ENCODE assay signal across 1 cellular context in the genomic region with DNA sequence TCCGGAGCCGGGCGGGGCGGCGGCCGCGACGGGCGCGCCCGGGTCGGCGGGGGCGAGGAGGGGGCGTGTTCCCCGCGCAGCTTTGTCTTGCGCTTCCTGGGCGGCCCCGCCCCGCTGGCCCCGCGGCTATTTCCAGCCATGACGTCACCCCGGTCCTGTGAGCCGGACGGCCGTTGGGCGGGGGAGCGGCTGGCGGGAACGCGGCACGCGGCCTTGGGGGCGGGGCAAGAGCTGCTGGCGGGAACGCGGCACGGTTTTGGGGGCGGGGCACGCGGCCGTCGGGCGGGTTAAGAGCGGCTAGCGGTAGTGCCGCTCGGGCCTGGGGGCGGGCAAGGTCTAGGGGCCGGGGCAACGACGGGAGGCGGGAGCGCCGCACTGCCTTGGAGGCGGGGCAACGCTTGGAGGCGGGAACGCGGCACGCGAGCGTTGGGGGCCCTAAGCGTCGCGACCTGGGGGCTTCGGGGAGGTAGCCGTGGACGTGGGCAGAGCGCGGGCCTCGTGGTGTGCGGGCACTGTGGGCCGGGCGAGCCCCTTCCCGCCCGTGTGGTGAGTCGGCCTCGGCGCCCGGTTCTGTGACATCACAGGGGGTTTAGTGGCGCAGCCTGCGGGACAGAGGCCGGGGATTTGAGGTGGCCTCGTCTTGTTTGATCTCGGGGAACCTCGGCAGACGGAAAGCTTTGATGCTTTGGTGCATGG.
TF ChIP-seq lines count a peak whose summit lies in the region.

No MANE protein-coding gene starts in this region.

TF ChIP-seq in K562, 482 proteins besides CTCF, POLR2A, EP300 and RAD21 (continued from another document):
- TF ChIP-seq, protein P1, sequence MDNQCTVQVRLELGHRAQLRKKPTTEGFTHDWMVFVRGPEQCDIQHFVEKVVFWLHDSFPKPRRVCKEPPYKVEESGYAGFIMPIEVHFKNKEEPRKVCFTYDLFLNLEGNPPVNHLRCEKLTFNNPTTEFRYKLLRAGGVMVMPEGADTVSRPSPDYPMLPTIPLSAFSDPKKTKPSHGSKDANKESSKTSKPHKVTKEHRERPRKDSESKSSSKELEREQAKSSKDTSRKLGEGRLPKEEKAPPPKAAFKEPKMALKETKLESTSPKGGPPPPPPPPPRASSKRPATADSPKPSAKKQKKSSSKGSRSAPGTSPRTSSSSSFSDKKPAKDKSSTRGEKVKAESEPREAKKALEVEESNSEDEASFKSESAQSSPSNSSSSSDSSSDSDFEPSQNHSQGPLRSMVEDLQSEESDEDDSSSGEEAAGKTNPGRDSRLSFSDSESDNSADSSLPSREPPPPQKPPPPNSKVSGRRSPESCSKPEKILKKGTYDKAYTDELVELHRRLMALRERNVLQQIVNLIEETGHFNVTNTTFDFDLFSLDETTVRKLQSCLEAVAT (IDR thresholded peaks at IDR 0.05), result no peak
- TF ChIP-seq E2F3 (CRISPR knock-in tag; IDR thresholded peaks at IDR 0.05) (peak; percentile 91), FOXA3 (CRISPR knock-in tag; conservative IDR thresholded peaks at IDR 0.05 in 1 of 2, IDR thresholded peaks at IDR 0.05 in 1 of 2) (peak in 1 of 2 experiments; percentile 71; a peak in 1 of 4 replicates), ZNF717 (CRISPR knock-in tag; IDR thresholded peaks at IDR 0.05) (no peak), SAFB (IDR thresholded peaks at IDR 0.05; ENCODE audit: borderline replicate concordance, low read depth, low read length) (peak; percentile 58; the same call in 1 of the 2 replicates), FOSL1 (tag; conservative IDR thresholded peaks at IDR 0.05) (peak; percentile 60), PHF20 (IDR thresholded peaks at IDR 0.05; ENCODE audit: partially characterized antibody) (peak; percentile 60), ZNF224 (CRISPR knock-in tag; IDR thresholded peaks at IDR 0.05) (0 out of 2 replicates have a peak, but pooled peaks have one; percentile 32), KDM1A (IDR thresholded peaks at IDR 0.05) (no peak), RB1 (IDR thresholded peaks at IDR 0.05; ENCODE audit: low read depth) (peak; percentile 78), ETV6 (IDR thresholded peaks at IDR 0.05; ENCODE audit: borderline replicate concordance in 1 of 2, low read depth in 2 of 2, low read length in 1 of 2) (no peak; a peak in 1 of 4 replicates), ETV6 (CRISPR knock-in tag; IDR thresholded peaks at IDR 0.05; ENCODE audit: borderline replicate concordance) (peak; percentile 80), KLF13 (tag; IDR thresholded peaks at IDR 0.05; ENCODE audit: borderline replicate concordance, low read depth) (no peak), SMAD4 (CRISPR knock-in tag; conservative IDR thresholded peaks at IDR 0.05) (peak; percentile 69)
- TF ChIP-seq, protein P2, sequence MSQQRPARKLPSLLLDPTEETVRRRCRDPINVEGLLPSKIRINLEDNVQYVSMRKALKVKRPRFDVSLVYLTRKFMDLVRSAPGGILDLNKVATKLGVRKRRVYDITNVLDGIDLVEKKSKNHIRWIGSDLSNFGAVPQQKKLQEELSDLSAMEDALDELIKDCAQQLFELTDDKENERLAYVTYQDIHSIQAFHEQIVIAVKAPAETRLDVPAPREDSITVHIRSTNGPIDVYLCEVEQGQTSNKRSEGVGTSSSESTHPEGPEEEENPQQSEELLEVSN (IDR thresholded peaks at IDR 0.05; ENCODE audit: borderline replicate concordance in 1 of 2, extremely low read depth in 1 of 2, insufficient read depth in 1 of 2, insufficient read length in 1 of 2, low read depth in 1 of 2, low read length in 1 of 2, poor library complexity in 1 of 2, severe bottlenecking in 1 of 2), result peak; percentile 98 to 99
- TF ChIP-seq, protein P3, sequence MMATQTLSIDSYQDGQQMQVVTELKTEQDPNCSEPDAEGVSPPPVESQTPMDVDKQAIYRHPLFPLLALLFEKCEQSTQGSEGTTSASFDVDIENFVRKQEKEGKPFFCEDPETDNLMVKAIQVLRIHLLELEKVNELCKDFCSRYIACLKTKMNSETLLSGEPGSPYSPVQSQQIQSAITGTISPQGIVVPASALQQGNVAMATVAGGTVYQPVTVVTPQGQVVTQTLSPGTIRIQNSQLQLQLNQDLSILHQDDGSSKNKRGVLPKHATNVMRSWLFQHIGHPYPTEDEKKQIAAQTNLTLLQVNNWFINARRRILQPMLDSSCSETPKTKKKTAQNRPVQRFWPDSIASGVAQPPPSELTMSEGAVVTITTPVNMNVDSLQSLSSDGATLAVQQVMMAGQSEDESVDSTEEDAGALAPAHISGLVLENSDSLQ (IDR thresholded peaks at IDR 0.05), result peak; percentile 75
- TF ChIP-seq, protein P4, sequence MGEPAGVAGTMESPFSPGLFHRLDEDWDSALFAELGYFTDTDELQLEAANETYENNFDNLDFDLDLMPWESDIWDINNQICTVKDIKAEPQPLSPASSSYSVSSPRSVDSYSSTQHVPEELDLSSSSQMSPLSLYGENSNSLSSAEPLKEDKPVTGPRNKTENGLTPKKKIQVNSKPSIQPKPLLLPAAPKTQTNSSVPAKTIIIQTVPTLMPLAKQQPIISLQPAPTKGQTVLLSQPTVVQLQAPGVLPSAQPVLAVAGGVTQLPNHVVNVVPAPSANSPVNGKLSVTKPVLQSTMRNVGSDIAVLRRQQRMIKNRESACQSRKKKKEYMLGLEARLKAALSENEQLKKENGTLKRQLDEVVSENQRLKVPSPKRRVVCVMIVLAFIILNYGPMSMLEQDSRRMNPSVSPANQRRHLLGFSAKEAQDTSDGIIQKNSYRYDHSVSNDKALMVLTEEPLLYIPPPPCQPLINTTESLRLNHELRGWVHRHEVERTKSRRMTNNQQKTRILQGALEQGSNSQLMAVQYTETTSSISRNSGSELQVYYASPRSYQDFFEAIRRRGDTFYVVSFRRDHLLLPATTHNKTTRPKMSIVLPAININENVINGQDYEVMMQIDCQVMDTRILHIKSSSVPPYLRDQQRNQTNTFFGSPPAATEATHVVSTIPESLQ (CRISPR knock-in tag; IDR thresholded peaks at IDR 0.05), result peak; percentile 90; the same call in 1 of the 2 replicates
- TF ChIP-seq, protein P5, sequence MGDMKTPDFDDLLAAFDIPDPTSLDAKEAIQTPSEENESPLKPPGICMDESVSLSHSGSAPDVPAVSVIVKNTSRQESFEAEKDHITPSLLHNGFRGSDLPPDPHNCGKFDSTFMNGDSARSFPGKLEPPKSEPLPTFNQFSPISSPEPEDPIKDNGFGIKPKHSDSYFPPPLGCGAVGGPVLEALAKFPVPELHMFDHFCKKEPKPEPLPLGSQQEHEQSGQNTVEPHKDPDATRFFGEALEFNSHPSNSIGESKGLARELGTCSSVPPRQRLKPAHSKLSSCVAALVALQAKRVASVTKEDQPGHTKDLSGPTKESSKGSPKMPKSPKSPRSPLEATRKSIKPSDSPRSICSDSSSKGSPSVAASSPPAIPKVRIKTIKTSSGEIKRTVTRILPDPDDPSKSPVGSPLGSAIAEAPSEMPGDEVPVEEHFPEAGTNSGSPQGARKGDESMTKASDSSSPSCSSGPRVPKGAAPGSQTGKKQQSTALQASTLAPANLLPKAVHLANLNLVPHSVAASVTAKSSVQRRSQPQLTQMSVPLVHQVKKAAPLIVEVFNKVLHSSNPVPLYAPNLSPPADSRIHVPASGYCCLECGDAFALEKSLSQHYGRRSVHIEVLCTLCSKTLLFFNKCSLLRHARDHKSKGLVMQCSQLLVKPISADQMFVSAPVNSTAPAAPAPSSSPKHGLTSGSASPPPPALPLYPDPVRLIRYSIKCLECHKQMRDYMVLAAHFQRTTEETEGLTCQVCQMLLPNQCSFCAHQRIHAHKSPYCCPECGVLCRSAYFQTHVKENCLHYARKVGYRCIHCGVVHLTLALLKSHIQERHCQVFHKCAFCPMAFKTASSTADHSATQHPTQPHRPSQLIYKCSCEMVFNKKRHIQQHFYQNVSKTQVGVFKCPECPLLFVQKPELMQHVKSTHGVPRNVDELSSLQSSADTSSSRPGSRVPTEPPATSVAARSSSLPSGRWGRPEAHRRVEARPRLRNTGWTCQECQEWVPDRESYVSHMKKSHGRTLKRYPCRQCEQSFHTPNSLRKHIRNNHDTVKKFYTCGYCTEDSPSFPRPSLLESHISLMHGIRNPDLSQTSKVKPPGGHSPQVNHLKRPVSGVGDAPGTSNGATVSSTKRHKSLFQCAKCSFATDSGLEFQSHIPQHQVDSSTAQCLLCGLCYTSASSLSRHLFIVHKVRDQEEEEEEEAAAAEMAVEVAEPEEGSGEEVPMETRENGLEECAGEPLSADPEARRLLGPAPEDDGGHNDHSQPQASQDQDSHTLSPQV (IDR thresholded peaks at IDR 0.05), result peak; percentile 70
- TF ChIP-seq, protein P6, sequence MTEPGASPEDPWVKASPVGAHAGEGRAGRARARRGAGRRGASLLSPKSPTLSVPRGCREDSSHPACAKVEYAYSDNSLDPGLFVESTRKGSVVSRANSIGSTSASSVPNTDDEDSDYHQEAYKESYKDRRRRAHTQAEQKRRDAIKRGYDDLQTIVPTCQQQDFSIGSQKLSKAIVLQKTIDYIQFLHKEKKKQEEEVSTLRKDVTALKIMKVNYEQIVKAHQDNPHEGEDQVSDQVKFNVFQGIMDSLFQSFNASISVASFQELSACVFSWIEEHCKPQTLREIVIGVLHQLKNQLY (CRISPR knock-in tag; conservative IDR thresholded peaks at IDR 0.05), result peak in 1 of 2 experiments; percentile 65; a peak in 1 of 4 replicates
